ENCODE assay signal across 13 cellular contexts in genomic region chr12:19525236-19525635, GRCh38.
"Had no signal": no experiment of that assay in that cellular context is flagged by ENCODE, and none has a peak within 500 bp of the region (broad histone marks: within the 10 kb centered on the region; RNA-seq: fewer than 3 reads in every experiment).

No MANE protein-coding gene starts in this region.

- H3K27me3 Mint-ChIP-seq: activated naive CD4-positive, alpha-beta T cell treated with anti-CD3 and anti-CD28 coated beads, Interleukin-2, amount 50 U/mL, for 24 hours had no signal

- H3K27me3 ChIP-seq: gastroesophageal sphincter, thyroid gland, uterus had no signal

- H3K36me3 ChIP-seq: thyroid gland, uterus had no signal

- H3K27ac Mint-ChIP-seq: activated naive CD4-positive, alpha-beta T cell treated with anti-CD3 and anti-CD28 coated beads, Interleukin-2, amount 50 U/mL, for 24 hours had no signal

- H3K9me3 ChIP-seq: gastroesophageal sphincter, thyroid gland, uterus had no signal

- H3K9me3 Mint-ChIP-seq: activated naive CD4-positive, alpha-beta T cell treated with anti-CD3 and anti-CD28 coated beads, Interleukin-2, amount 50 U/mL, for 24 hours; nephron had no signal

- H3K4me1 ChIP-seq: thyroid gland had no signal

- H3K27ac ChIP-seq: gastroesophageal sphincter, thyroid gland, uterus had no signal

- DNase-seq: activated CD4-positive, alpha-beta T cell treated with anti-CD3 and anti-CD28 coated beads, Interleukin-2, amount 50 U/mL, for 48 hours; activated CD4-positive, CD25-positive, alpha-beta regulatory T cell treated with anti-CD3 and anti-CD28 coated beads, Interleukin-2, amount 50 U/mL, for 72 hours; anterior cingulate cortex; effector CD4-positive, alpha-beta T cell; kidney; left ventricle myocardium superior; mesenchymal stem cell; stimulated activated CD4-positive, alpha-beta T cell treated with anti-CD3 and anti-CD28 coated beads, Interleukin-4, amount 100 ng/mL, for 1 hour; thyroid gland; uterus had no signal

- H3K4me3 Mint-ChIP-seq: activated naive CD4-positive, alpha-beta T cell treated with anti-CD3 and anti-CD28 coated beads, Interleukin-2, amount 50 U/mL, for 24 hours; nephron had no signal

- H3K4me3 ChIP-seq: gastroesophageal sphincter, thyroid gland, uterus had no signal

- ATAC-seq: gastroesophageal sphincter, left ventricle myocardium superior had no signal
